ENCODE assay signal across 10 cellular contexts in the genomic region with DNA sequence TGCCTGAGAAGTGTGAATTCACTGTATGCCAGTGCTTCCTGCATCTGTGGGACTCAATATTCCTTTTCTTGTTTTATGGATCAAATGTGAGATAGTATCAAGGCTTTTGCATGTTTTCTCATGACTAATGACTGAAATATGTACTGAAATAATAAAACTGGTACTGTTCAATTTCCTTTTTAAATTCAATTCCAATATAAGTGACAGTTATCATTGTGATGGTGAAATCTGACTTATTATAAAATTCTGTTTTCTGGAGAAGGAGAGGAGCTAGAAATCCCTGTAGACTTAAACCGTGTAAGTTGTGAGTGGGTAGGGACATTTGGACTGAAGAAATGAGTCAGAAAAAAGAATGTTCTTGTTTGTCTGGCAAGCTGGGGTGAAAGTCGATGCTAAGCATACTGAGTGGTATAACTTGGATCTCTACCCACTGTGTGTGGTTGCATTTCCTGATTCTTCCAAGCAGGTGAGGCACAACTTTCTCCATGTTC.
DNase-seq lines count a peak whose midpoint lies in the region; ATAC-seq and TF ChIP-seq lines count a peak whose summit lies in the region.
"Had no signal": no experiment of that assay in that cellular context is flagged by ENCODE, and none has a peak within 500 bp of the region (broad histone marks: within the 10 kb centered on the region; RNA-seq: fewer than 3 reads in every experiment).

No MANE protein-coding gene starts in this region.

- H3K4me1 Mint-ChIP-seq in activated CD4-positive, alpha-beta T cell treated with anti-CD3 and anti-CD28 coated beads for 36 hours, result no peaks in the 10 kb centered on the region

- CTCF ChIA-PET in activated CD4-positive, alpha-beta T cell treated with anti-CD3 and anti-CD28 coated beads for 36 hours (lab: Charles Lee), result no interaction called here

- peak overlapping the region; percentile 50 to 57 for H3K27ac ChIP-seq in thoracic aorta

- no peak for TF ChIP-seq CTCF in thoracic aorta (IDR thresholded peaks at IDR 0.05)

- no peak for ATAC-seq in thoracic aorta (ENCODE audit: insufficient number of reproducible peaks, low FRiP score, low read depth)
- no peak for ATAC-seq in activated CD4-positive, alpha-beta T cell treated with anti-CD3 and anti-CD28 coated beads for 36 hours

- H3K27me3 ChIP-seq in adipocyte (replicated peaks; ENCODE audit: control insufficient read depth, insufficient read depth, low read length) (no peaks in the 10 kb centered on the region), thoracic aorta (replicated peaks; ENCODE audit: insufficient read depth) (no peaks in the 10 kb centered on the region)

- intact Hi-C loops in activated CD4-positive, alpha-beta T cell treated with anti-CD3 and anti-CD28 coated beads for 36 hours (cut with DNase I, micrococcal nuclease), result no loop called here

- peaks cover 9% of the 10 kb centered on the region for H3K27me3 Mint-ChIP-seq in activated CD4-positive, alpha-beta T cell treated with anti-CD3 and anti-CD28 coated beads for 36 hours

- no peak overlapping the region for H3K27ac Mint-ChIP-seq in activated CD4-positive, alpha-beta T cell treated with anti-CD3 and anti-CD28 coated beads for 36 hours

- H3K36me3 ChIP-seq in adipocyte (ENCODE audit: control insufficient read depth, insufficient read depth, low read length, severe bottlenecking) (no peaks in the 10 kb centered on the region), thoracic aorta (no peaks in the 10 kb centered on the region)

- POLR2A ChIA-PET in activated CD4-positive, alpha-beta T cell treated with anti-CD3 and anti-CD28 coated beads for 36 hours (lab: Charles Lee), result no interaction called here

- H3K4me1 ChIP-seq in adipocyte (ENCODE audit: control insufficient read depth, insufficient read depth, low read length) (peaks cover 35% of the 10 kb centered on the region), thoracic aorta (ENCODE audit: control insufficient read depth in 1 of 2, low read depth in 2 of 2) (peaks cover 20 to 40% of the 10 kb centered on the region in 2 donors)

- H3K9me3 ChIP-seq in adipocyte (ENCODE audit: control insufficient read depth, low read length), result no peaks in the 10 kb centered on the region
- no peaks in the 10 kb centered on the region for H3K9me3 ChIP-seq in thoracic aorta

- H3K9me3 Mint-ChIP-seq in activated CD4-positive, alpha-beta T cell treated with anti-CD3 and anti-CD28 coated beads for 36 hours (ENCODE audit: low read depth), result no peaks in the 10 kb centered on the region

- DNase-seq in HCEC 1CT, result peak; percentile 86
- peak; percentile 89 for DNase-seq in adipocyte (ENCODE audit: low read depth)
- peak; percentile 74 for DNase-seq in glomerular endothelial cell (ENCODE audit: extremely low read depth, low read depth, low spot score)
- DNase-seq in thoracic aorta (ENCODE audit: low spot score), result no peak
- DNase-seq in NCI-H774 (lab: John Stamatoyannopoulos, UW), result no peak
- no peak for DNase-seq in activated CD4-positive, alpha-beta T cell treated with anti-CD3 and anti-CD28 coated beads for 36 hours
- DNase-seq in HUDEP-2 (lab: John Stamatoyannopoulos, UW; ENCODE audit: unreplicated experiment in 76 of 76), result no peak
- no peak for DNase-seq in MV-4-11 (lab: John Stamatoyannopoulos, UW)
- DNase-seq: activated CD4-positive, alpha-beta T cell treated with anti-CD3 and anti-CD28 coated beads, Interleukin-2, amount 50 U/mL, for 1 hour; NCI-H1105 had no signal

- no peak overlapping the region for H3K4me3 Mint-ChIP-seq in activated CD4-positive, alpha-beta T cell treated with anti-CD3 and anti-CD28 coated beads for 36 hours

- H3K9ac ChIP-seq in adipocyte (ENCODE audit: low read length), result peak overlapping the region; percentile 36

- H3K4me3 ChIP-seq in adipocyte (ENCODE audit: low read length), result peak overlapping the region; percentile 10
- H3K4me3 ChIP-seq in thoracic aorta, result no peak overlapping the region

- H3K36me3 Mint-ChIP-seq in activated CD4-positive, alpha-beta T cell treated with anti-CD3 and anti-CD28 coated beads for 36 hours (ENCODE audit: low read depth), result no peaks in the 10 kb centered on the region

Comparison
In these comparisons a context has a peak if more than half of its experiments do, and no peak if none do; other contexts are left out.
1. DNase-seq: peak in HCEC 1CT (single experiment), adipocyte (single experiment) and glomerular endothelial cell (single experiment); none in thoracic aorta (single experiment), NCI-H774 (single experiment), activated CD4-positive, alpha-beta T cell treated with anti-CD3 and anti-CD28 coated beads for 36 hours (single experiment), HUDEP-2 (0 of 76) and MV-4-11 (single experiment).